Comparison of ENCODE assay signal across 1 cellular context in the genomic region with DNA sequence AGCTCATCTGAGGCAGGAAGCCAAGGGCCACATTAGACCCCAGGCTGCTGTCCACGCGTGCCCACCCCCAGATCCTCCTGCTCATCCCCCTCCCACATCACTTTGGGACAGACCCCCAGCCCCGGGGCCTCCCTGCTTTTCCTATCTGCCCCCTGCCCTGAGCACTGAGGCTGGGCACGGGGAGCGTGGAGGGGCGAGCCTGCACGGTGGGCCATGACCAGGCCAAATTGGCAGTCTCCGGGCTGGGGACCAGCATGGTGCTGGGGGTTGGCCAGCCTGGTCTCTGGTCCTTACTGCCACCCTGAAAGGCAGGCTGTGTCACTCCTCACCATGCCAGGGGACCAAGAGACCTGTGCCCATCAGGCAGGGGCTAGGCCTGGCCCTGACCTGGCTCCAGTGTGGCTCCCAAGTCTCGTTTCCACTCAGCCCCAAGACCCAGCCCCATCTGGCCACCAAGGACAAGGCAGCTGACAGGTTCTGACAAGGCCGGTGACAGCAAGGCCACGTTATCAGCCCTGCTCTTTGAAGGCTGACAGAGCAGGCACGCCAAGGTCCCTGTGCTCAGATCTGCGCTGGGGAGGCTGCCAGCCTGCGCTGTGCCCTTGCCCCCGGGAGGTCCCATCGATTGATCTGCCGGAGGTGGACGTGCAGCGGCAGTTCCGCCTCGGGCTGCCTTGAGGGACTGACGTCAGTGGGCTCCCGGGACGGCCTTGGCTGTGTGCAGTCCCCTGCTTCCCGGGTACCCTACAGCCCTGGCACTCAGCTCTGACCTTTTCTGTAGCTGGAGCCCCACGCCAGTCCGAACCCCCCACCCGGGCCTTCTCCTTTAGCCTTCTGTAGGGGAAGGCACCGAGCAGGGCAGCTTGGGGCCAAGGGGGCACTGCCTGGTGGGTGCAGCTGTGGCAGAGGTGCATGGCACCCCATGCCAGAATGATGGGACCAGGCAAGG.
TF ChIP-seq lines count a peak whose summit lies in the region.

No MANE protein-coding gene starts in this region.

TF ChIP-seq in HepG2, 621 proteins besides CTCF, POLR2A, EP300 and RAD21 (continued from another document and continues in another):
- TF ChIP-seq, protein P1, sequence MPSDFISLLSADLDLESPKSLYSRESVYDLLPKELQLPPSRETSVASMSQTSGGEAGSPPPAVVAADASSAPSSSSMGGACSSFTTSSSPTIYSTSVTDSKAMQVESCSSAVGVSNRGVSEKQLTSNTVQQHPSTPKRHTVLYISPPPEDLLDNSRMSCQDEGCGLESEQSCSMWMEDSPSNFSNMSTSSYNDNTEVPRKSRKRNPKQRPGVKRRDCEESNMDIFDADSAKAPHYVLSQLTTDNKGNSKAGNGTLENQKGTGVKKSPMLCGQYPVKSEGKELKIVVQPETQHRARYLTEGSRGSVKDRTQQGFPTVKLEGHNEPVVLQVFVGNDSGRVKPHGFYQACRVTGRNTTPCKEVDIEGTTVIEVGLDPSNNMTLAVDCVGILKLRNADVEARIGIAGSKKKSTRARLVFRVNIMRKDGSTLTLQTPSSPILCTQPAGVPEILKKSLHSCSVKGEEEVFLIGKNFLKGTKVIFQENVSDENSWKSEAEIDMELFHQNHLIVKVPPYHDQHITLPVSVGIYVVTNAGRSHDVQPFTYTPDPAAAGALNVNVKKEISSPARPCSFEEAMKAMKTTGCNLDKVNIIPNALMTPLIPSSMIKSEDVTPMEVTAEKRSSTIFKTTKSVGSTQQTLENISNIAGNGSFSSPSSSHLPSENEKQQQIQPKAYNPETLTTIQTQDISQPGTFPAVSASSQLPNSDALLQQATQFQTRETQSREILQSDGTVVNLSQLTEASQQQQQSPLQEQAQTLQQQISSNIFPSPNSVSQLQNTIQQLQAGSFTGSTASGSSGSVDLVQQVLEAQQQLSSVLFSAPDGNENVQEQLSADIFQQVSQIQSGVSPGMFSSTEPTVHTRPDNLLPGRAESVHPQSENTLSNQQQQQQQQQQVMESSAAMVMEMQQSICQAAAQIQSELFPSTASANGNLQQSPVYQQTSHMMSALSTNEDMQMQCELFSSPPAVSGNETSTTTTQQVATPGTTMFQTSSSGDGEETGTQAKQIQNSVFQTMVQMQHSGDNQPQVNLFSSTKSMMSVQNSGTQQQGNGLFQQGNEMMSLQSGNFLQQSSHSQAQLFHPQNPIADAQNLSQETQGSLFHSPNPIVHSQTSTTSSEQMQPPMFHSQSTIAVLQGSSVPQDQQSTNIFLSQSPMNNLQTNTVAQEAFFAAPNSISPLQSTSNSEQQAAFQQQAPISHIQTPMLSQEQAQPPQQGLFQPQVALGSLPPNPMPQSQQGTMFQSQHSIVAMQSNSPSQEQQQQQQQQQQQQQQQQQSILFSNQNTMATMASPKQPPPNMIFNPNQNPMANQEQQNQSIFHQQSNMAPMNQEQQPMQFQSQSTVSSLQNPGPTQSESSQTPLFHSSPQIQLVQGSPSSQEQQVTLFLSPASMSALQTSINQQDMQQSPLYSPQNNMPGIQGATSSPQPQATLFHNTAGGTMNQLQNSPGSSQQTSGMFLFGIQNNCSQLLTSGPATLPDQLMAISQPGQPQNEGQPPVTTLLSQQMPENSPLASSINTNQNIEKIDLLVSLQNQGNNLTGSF (CRISPR knock-in tag; IDR thresholded peaks at IDR 0.05): no peak
- TF ChIP-seq TMF1 (CRISPR knock-in tag; IDR thresholded peaks at IDR 0.05; ENCODE audit: low read depth): peak; percentile 55; the same call in 1 of the 2 replicates
- no peak for TF ChIP-seq JDP2 (CRISPR knock-in tag; IDR thresholded peaks at IDR 0.05; ENCODE audit: borderline replicate concordance)
- no peak for TF ChIP-seq ZNF720 (CRISPR knock-in tag; IDR thresholded peaks at IDR 0.05)
- TF ChIP-seq RORA (CRISPR knock-in tag; IDR thresholded peaks at IDR 0.05): no peak
- no peak for TF ChIP-seq FLYWCH1 (CRISPR knock-in tag; IDR thresholded peaks at IDR 0.05)
- TF ChIP-seq ZFAT (CRISPR knock-in tag; conservative IDR thresholded peaks at IDR 0.05): no peak
- TF ChIP-seq HNRNPL (IDR thresholded peaks at IDR 0.05; ENCODE audit: low read depth, low read length): peak; percentile 100
- no peak for TF ChIP-seq CBX2 (IDR thresholded peaks at IDR 0.05; ENCODE audit: low read depth, low read length)
- TF ChIP-seq CBX2 (CRISPR knock-in tag; IDR thresholded peaks at IDR 0.05; ENCODE audit: low read depth): peak; percentile 89; the same call in 1 of the 2 replicates
- TF ChIP-seq ZNF44 (CRISPR knock-in tag; IDR thresholded peaks at IDR 0.05): peak; percentile 80; the same call in 1 of the 2 replicates
- TF ChIP-seq, protein P2, sequence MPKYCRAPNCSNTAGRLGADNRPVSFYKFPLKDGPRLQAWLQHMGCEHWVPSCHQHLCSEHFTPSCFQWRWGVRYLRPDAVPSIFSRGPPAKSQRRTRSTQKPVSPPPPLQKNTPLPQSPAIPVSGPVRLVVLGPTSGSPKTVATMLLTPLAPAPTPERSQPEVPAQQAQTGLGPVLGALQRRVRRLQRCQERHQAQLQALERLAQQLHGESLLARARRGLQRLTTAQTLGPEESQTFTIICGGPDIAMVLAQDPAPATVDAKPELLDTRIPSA (CRISPR knock-in tag; IDR thresholded peaks at IDR 0.05; ENCODE audit: borderline replicate concordance): no peak
- TF ChIP-seq, protein P3, sequence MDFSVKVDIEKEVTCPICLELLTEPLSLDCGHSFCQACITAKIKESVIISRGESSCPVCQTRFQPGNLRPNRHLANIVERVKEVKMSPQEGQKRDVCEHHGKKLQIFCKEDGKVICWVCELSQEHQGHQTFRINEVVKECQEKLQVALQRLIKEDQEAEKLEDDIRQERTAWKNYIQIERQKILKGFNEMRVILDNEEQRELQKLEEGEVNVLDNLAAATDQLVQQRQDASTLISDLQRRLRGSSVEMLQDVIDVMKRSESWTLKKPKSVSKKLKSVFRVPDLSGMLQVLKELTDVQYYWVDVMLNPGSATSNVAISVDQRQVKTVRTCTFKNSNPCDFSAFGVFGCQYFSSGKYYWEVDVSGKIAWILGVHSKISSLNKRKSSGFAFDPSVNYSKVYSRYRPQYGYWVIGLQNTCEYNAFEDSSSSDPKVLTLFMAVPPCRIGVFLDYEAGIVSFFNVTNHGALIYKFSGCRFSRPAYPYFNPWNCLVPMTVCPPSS (IDR thresholded peaks at IDR 0.05): no peak
- TF ChIP-seq ZNF510 (CRISPR knock-in tag; IDR thresholded peaks at IDR 0.05; ENCODE audit: low read depth): no peak
- TF ChIP-seq ZNF790 (CRISPR knock-in tag; IDR thresholded peaks at IDR 0.05; ENCODE audit: borderline replicate concordance): no peak
- peak; percentile 71; the same call in 1 of the 2 replicates for TF ChIP-seq CBX5 (CRISPR knock-in tag; IDR thresholded peaks at IDR 0.05; ENCODE audit: borderline replicate concordance)
- TF ChIP-seq ZFP36L1 (CRISPR knock-in tag; IDR thresholded peaks at IDR 0.05): no peak
- TF ChIP-seq ZNF234 (CRISPR knock-in tag; conservative IDR thresholded peaks at IDR 0.05): no peak
- TF ChIP-seq PRMT3 (CRISPR knock-in tag; IDR thresholded peaks at IDR 0.05; ENCODE audit: borderline replicate concordance, low read depth): no peak
- TF ChIP-seq, protein P4, sequence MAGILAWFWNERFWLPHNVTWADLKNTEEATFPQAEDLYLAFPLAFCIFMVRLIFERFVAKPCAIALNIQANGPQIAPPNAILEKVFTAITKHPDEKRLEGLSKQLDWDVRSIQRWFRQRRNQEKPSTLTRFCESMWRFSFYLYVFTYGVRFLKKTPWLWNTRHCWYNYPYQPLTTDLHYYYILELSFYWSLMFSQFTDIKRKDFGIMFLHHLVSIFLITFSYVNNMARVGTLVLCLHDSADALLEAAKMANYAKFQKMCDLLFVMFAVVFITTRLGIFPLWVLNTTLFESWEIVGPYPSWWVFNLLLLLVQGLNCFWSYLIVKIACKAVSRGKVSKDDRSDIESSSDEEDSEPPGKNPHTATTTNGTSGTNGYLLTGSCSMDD (CRISPR knock-in tag; IDR thresholded peaks at IDR 0.05): no peak
- no peak for TF ChIP-seq HCFC1 (IDR thresholded peaks at IDR 0.05; ENCODE audit: low read depth, low read length)
- TF ChIP-seq ZNF546 (CRISPR knock-in tag; conservative IDR thresholded peaks at IDR 0.05): peak; percentile 64; the same call in 1 of the 2 replicates
- no peak for TF ChIP-seq SNAI1 (CRISPR knock-in tag; IDR thresholded peaks at IDR 0.05; ENCODE audit: borderline replicate concordance)
- TF ChIP-seq, protein P5, sequence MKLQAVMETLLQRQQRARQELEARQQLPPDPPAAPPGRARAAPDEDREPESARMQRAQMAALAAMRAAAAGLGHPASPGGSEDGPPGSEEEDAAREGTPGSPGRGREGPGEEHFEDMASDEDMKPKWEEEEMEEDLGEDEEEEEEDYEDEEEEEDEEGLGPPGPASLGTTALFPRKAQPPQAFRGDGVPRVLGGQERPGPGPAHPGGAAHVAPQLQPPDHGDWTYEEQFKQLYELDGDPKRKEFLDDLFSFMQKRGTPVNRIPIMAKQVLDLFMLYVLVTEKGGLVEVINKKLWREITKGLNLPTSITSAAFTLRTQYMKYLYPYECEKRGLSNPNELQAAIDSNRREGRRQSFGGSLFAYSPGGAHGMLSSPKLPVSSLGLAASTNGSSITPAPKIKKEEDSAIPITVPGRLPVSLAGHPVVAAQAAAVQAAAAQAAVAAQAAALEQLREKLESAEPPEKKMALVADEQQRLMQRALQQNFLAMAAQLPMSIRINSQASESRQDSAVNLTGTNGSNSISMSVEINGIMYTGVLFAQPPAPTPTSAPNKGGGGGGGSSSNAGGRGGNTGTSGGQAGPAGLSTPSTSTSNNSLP (IDR thresholded peaks at IDR 0.05; ENCODE audit: low read depth, low read length): no peak
- TF ChIP-seq ZNF652 (CRISPR knock-in tag; IDR thresholded peaks at IDR 0.05; ENCODE audit: borderline replicate concordance, low read depth): no peak; the same call in 1 of the 2 replicates
- TF ChIP-seq JARID2 (CRISPR knock-in tag; IDR thresholded peaks at IDR 0.05; ENCODE audit: insufficient replicate concordance): no peak
- TF ChIP-seq ZNF547 (CRISPR knock-in tag; IDR thresholded peaks at IDR 0.05): peak; percentile 85
- no peak for TF ChIP-seq NFE2L2 (IDR thresholded peaks at IDR 0.05; ENCODE audit: low read length)
- TF ChIP-seq ZNF709 (CRISPR knock-in tag; IDR thresholded peaks at IDR 0.05): 0 out of 2 replicates have a peak, but pooled peaks have one; percentile 14
- TF ChIP-seq SPEN (CRISPR knock-in tag; IDR thresholded peaks at IDR 0.05; ENCODE audit: low read depth): peak; percentile 96
- no peak for TF ChIP-seq ZNF432 (CRISPR knock-in tag; IDR thresholded peaks at IDR 0.05; ENCODE audit: borderline replicate concordance)
- TF ChIP-seq ZNF274 (CRISPR knock-in tag; IDR thresholded peaks at IDR 0.05): peak; percentile 78
- no peak for TF ChIP-seq MTF1 (CRISPR knock-in tag; IDR thresholded peaks at IDR 0.05)
- no peak; the same call in 1 of the 2 replicates for TF ChIP-seq ZKSCAN5 (CRISPR knock-in tag; IDR thresholded peaks at IDR 0.05)
- peak; percentile 94 for TF ChIP-seq NRL (CRISPR knock-in tag; IDR thresholded peaks at IDR 0.05; ENCODE audit: borderline replicate concordance)
- no peak; the same call in 1 of the 2 replicates for TF ChIP-seq ZNF567 (CRISPR knock-in tag; IDR thresholded peaks at IDR 0.05; ENCODE audit: borderline replicate concordance)
- no peak for TF ChIP-seq NR2C2 (CRISPR knock-in tag; IDR thresholded peaks at IDR 0.05; ENCODE audit: borderline replicate concordance)
- no peak for TF ChIP-seq ZNF326 (CRISPR knock-in tag; IDR thresholded peaks at IDR 0.05; ENCODE audit: borderline replicate concordance)
- TF ChIP-seq ZNF205 (CRISPR knock-in tag; IDR thresholded peaks at IDR 0.05): peak; percentile 90
- TF ChIP-seq ZNF605 (CRISPR knock-in tag; IDR thresholded peaks at IDR 0.05): peak; percentile 67
- TF ChIP-seq ZNF33B (CRISPR knock-in tag; IDR thresholded peaks at IDR 0.05): 0 out of 2 replicates have a peak, but pooled peaks have one; percentile 56
- 0 out of 2 replicates have a peak, but pooled peaks have one; percentile 35 for TF ChIP-seq SP2 (CRISPR knock-in tag; IDR thresholded peaks at IDR 0.05)
- TF ChIP-seq ZC3H13 (CRISPR knock-in tag; IDR thresholded peaks at IDR 0.05): 0 out of 2 replicates have a peak, but pooled peaks have one; percentile 81
- no peak for TF ChIP-seq CHCHD3 (CRISPR knock-in tag; IDR thresholded peaks at IDR 0.05)
- TF ChIP-seq, protein P6, sequence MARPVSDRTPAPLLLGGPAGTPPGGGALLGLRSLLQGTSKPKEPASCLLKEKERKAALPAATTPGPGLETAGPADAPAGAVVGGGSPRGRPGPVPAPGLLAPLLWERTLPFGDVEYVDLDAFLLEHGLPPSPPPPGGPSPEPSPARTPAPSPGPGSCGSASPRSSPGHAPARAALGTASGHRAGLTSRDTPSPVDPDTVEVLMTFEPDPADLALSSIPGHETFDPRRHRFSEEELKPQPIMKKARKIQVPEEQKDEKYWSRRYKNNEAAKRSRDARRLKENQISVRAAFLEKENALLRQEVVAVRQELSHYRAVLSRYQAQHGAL (CRISPR knock-in tag; IDR thresholded peaks at IDR 0.05; ENCODE audit: not compliant biosample characterization): no peak
- TF ChIP-seq, protein P7, sequence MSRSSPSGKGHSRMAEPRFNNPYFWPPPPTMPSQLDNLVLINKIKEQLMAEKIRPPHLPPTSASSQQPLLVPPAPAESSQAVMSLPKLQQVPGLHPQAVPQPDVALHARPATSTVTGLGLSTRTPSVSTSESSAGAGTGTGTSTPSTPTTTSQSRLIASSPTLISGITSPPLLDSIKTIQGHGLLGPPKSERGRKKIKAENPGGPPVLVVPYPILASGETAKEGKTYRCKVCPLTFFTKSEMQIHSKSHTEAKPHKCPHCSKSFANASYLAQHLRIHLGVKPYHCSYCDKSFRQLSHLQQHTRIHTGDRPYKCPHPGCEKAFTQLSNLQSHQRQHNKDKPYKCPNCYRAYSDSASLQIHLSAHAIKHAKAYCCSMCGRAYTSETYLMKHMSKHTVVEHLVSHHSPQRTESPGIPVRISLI (CRISPR knock-in tag; IDR thresholded peaks at IDR 0.05; ENCODE audit: borderline replicate concordance): no peak; the same call in 1 of the 2 replicates
- TF ChIP-seq GATAD1 (CRISPR knock-in tag; IDR thresholded peaks at IDR 0.05): peak; percentile 78
- peak; percentile 99 for TF ChIP-seq TBX2 (CRISPR knock-in tag; IDR thresholded peaks at IDR 0.05; ENCODE audit: borderline replicate concordance)
- TF ChIP-seq ATF1 (CRISPR knock-in tag; IDR thresholded peaks at IDR 0.05): peak; percentile 30; the same call in 1 of the 2 replicates
- peak; percentile 38; the same call in 1 of the 2 replicates for TF ChIP-seq FOXJ3 (CRISPR knock-in tag; IDR thresholded peaks at IDR 0.05; ENCODE audit: borderline replicate concordance)
- TF ChIP-seq PTBP1 (IDR thresholded peaks at IDR 0.05; ENCODE audit: low read depth, low read length, poor library complexity, severe bottlenecking): no peak
- no peak for TF ChIP-seq RFX1 (IDR thresholded peaks at IDR 0.05)
